In the genomic region with DNA sequence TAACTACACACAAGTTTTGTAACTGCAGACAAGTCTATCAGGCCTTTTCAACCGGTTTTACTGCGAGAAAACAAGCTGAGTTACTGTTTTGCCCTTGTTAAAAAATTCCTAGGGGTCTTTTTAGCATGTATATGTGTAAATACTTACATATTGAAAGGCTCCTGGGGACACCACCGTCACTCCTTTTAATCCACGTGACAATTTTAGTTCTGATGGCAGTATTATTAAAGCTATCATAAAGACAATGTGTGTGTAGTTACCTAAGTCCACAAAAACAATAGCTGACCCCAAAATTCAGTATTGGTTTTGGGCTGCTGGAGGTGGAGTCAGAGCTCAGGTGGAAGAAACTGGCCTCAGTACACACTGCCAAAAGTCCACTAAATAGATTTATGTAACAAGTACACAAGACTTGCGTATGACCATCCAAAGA, we compare ENCODE assay signal across 1 cellular context.
TF ChIP-seq lines count a peak whose summit lies in the region.

No MANE protein-coding gene starts in this region.

TF ChIP-seq in HepG2, 621 proteins besides CTCF, POLR2A, EP300 and RAD21 (continued from another document and continues in another):
- TF ChIP-seq, protein P1, sequence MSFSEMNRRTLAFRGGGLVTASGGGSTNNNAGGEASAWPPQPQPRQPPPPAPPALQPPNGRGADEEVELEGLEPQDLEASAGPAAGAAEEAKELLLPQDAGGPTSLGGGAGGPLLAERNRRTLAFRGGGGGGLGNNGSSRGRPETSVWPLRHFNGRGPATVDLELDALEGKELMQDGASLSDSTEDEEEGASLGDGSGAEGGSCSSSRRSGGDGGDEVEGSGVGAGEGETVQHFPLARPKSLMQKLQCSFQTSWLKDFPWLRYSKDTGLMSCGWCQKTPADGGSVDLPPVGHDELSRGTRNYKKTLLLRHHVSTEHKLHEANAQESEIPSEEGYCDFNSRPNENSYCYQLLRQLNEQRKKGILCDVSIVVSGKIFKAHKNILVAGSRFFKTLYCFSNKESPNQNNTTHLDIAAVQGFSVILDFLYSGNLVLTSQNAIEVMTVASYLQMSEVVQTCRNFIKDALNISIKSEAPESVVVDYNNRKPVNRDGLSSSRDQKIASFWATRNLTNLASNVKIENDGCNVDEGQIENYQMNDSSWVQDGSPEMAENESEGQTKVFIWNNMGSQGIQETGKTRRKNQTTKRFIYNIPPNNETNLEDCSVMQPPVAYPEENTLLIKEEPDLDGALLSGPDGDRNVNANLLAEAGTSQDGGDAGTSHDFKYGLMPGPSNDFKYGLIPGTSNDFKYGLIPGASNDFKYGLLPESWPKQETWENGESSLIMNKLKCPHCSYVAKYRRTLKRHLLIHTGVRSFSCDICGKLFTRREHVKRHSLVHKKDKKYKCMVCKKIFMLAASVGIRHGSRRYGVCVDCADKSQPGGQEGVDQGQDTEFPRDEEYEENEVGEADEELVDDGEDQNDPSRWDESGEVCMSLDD (CRISPR knock-in tag; IDR thresholded peaks at IDR 0.05; ENCODE audit: borderline replicate concordance), result 0 out of 2 replicates have a peak, but pooled peaks have one; percentile 16
- TF ChIP-seq ZNF567 (CRISPR knock-in tag; IDR thresholded peaks at IDR 0.05; ENCODE audit: borderline replicate concordance) (no peak), NFE2 (CRISPR knock-in tag; IDR thresholded peaks at IDR 0.05) (no peak), IKZF1 (IDR thresholded peaks at IDR 0.05) (no peak), RELA (CRISPR knock-in tag; IDR thresholded peaks at IDR 0.05) (no peak), NCOA5 (CRISPR knock-in tag; IDR thresholded peaks at IDR 0.05) (0 out of 2 replicates have a peak, but pooled peaks have one; percentile 13), SP4 (CRISPR knock-in tag; IDR thresholded peaks at IDR 0.05) (no peak), ETV5 (CRISPR knock-in tag; IDR thresholded peaks at IDR 0.05; ENCODE audit: borderline replicate concordance) (no peak), ZNF747 (CRISPR knock-in tag; IDR thresholded peaks at IDR 0.05; ENCODE audit: borderline replicate concordance) (no peak), LCORL (IDR thresholded peaks at IDR 0.05) (no peak; the same call in 1 of the 2 replicates), LCORL (CRISPR knock-in tag; IDR thresholded peaks at IDR 0.05) (peak; percentile 52; the same call in 1 of the 2 replicates), MATR3 (CRISPR knock-in tag; IDR thresholded peaks at IDR 0.05) (no peak), ZNF564 (CRISPR knock-in tag; IDR thresholded peaks at IDR 0.05) (no peak), ZNF431 (CRISPR knock-in tag; IDR thresholded peaks at IDR 0.05; ENCODE audit: borderline replicate concordance, low read depth) (no peak), ZFP82 (CRISPR knock-in tag; IDR thresholded peaks at IDR 0.05; ENCODE audit: borderline replicate concordance) (no peak), CBX5 (CRISPR knock-in tag; IDR thresholded peaks at IDR 0.05; ENCODE audit: borderline replicate concordance) (no peak), ZNF12 (CRISPR knock-in tag; IDR thresholded peaks at IDR 0.05) (no peak), ZNF839 (CRISPR knock-in tag; IDR thresholded peaks at IDR 0.05; ENCODE audit: borderline replicate concordance) (no peak), KDM3A (CRISPR knock-in tag; IDR thresholded peaks at IDR 0.05; ENCODE audit: low read depth) (no peak), ZNF850 (CRISPR knock-in tag; conservative IDR thresholded peaks at IDR 0.05) (no peak), FOXC1 (CRISPR knock-in tag; IDR thresholded peaks at IDR 0.05; ENCODE audit: borderline replicate concordance) (no peak), ZNF496 (CRISPR knock-in tag; IDR thresholded peaks at IDR 0.05; ENCODE audit: insufficient replicate concordance) (no peak), SOX6 (IDR thresholded peaks at IDR 0.05) (no peak), SOX6 (CRISPR knock-in tag; IDR thresholded peaks at IDR 0.05) (peak; percentile 80), ZNF207 (IDR thresholded peaks at IDR 0.05; ENCODE audit: borderline replicate concordance) (no peak), ZNF746 (CRISPR knock-in tag; IDR thresholded peaks at IDR 0.05) (no peak), SOX5 (CRISPR knock-in tag; IDR thresholded peaks at IDR 0.05; ENCODE audit: borderline replicate concordance) (peak; percentile 45; the same call in 1 of the 2 replicates), PHF21A (CRISPR knock-in tag; IDR thresholded peaks at IDR 0.05) (no peak), GATA4 (IDR thresholded peaks at IDR 0.05; ENCODE audit: borderline replicate concordance, low read depth) (no peak), MLLT10 (CRISPR knock-in tag; IDR thresholded peaks at IDR 0.05) (no peak), ZNF251 (CRISPR knock-in tag; IDR thresholded peaks at IDR 0.05) (no peak), ELF3 (CRISPR knock-in tag; IDR thresholded peaks at IDR 0.05) (no peak), ZNF777 (CRISPR knock-in tag; IDR thresholded peaks at IDR 0.05) (no peak), KDM1A (CRISPR knock-in tag; IDR thresholded peaks at IDR 0.05) (no peak), SMAD3 (CRISPR knock-in tag; IDR thresholded peaks at IDR 0.05) (no peak), RARA (CRISPR knock-in tag; IDR thresholded peaks at IDR 0.05) (no peak), HDAC6 (IDR thresholded peaks at IDR 0.05; ENCODE audit: low read depth, low read length) (no peak), NFATC3 (CRISPR knock-in tag; IDR thresholded peaks at IDR 0.05) (no peak), SMARCC2 (IDR thresholded peaks at IDR 0.05) (no peak), ZNF749 (CRISPR knock-in tag; IDR thresholded peaks at IDR 0.05; ENCODE audit: borderline replicate concordance) (no peak), CBX1 (IDR thresholded peaks at IDR 0.05; ENCODE audit: low read depth) (no peak), ZMYM4 (CRISPR knock-in tag; IDR thresholded peaks at IDR 0.05) (no peak), SSRP1 (CRISPR knock-in tag; IDR thresholded peaks at IDR 0.05) (no peak), ZSCAN22 (CRISPR knock-in tag; IDR thresholded peaks at IDR 0.05) (no peak), ZNF550 (CRISPR knock-in tag; IDR thresholded peaks at IDR 0.05; ENCODE audit: borderline replicate concordance) (no peak), SIN3A (IDR thresholded peaks at IDR 0.05; ENCODE audit: borderline replicate concordance, low read depth, low read length) (no peak), SOX13 (IDR thresholded peaks at IDR 0.05) (no peak), SOX13 (CRISPR knock-in tag; conservative IDR thresholded peaks at IDR 0.05 in 1 of 2, IDR thresholded peaks at IDR 0.05 in 1 of 2) (peak in 1 of 2 experiments; percentile 66; a peak in 2 of 4 replicates), ZNF430 (CRISPR knock-in tag; IDR thresholded peaks at IDR 0.05) (no peak), FOXA1 (IDR thresholded peaks at IDR 0.05) (no peak), FOXA1 (CRISPR knock-in tag; IDR thresholded peaks at IDR 0.05) (peak; percentile 74)
- TF ChIP-seq, protein P2, sequence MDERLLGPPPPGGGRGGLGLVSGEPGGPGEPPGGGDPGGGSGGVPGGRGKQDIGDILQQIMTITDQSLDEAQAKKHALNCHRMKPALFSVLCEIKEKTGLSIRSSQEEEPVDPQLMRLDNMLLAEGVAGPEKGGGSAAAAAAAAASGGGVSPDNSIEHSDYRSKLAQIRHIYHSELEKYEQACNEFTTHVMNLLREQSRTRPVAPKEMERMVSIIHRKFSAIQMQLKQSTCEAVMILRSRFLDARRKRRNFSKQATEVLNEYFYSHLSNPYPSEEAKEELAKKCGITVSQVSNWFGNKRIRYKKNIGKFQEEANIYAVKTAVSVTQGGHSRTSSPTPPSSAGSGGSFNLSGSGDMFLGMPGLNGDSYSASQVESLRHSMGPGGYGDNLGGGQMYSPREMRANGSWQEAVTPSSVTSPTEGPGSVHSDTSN (CRISPR knock-in tag; IDR thresholded peaks at IDR 0.05), result no peak
- TF ChIP-seq, protein P3, sequence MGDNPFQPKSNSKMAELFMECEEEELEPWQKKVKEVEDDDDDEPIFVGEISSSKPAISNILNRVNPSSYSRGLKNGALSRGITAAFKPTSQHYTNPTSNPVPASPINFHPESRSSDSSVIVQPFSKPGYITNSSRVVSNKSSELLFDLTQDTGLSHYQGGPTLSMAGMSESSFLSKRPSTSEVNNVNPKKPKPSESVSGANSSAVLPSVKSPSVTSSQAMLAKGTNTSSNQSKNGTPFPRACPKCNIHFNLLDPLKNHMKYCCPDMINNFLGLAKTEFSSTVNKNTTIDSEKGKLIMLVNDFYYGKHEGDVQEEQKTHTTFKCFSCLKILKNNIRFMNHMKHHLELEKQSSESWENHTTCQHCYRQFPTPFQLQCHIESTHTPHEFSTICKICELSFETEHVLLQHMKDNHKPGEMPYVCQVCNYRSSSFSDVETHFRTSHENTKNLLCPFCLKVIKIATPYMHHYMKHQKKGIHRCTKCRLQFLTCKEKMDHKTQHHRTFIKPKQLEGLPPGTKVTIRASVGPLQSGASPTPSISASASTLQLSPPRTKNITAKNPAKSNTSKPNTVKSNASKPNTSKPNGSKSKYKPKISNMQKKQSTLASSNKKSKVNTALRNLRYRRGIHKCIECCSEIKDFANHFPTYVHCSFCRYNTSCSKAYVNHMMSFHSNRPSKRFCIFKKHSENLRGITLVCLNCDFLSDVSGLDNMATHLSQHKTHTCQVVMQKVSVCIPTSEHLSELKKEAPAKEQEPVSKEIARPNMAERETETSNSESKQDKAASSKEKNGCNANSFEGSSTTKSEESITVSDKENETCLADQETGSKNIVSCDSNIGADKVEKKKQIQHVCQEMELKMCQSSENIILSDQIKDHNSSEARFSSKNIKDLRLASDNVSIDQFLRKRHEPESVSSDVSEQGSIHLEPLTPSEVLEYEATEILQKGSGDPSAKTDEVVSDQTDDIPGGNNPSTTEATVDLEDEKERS (CRISPR knock-in tag; IDR thresholded peaks at IDR 0.05), result no peak
- TF ChIP-seq, protein P4, sequence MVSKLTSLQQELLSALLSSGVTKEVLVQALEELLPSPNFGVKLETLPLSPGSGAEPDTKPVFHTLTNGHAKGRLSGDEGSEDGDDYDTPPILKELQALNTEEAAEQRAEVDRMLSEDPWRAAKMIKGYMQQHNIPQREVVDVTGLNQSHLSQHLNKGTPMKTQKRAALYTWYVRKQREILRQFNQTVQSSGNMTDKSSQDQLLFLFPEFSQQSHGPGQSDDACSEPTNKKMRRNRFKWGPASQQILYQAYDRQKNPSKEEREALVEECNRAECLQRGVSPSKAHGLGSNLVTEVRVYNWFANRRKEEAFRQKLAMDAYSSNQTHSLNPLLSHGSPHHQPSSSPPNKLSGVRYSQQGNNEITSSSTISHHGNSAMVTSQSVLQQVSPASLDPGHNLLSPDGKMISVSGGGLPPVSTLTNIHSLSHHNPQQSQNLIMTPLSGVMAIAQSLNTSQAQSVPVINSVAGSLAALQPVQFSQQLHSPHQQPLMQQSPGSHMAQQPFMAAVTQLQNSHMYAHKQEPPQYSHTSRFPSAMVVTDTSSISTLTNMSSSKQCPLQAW (CRISPR knock-in tag; IDR thresholded peaks at IDR 0.05), result no peak
- TF ChIP-seq, protein P5, sequence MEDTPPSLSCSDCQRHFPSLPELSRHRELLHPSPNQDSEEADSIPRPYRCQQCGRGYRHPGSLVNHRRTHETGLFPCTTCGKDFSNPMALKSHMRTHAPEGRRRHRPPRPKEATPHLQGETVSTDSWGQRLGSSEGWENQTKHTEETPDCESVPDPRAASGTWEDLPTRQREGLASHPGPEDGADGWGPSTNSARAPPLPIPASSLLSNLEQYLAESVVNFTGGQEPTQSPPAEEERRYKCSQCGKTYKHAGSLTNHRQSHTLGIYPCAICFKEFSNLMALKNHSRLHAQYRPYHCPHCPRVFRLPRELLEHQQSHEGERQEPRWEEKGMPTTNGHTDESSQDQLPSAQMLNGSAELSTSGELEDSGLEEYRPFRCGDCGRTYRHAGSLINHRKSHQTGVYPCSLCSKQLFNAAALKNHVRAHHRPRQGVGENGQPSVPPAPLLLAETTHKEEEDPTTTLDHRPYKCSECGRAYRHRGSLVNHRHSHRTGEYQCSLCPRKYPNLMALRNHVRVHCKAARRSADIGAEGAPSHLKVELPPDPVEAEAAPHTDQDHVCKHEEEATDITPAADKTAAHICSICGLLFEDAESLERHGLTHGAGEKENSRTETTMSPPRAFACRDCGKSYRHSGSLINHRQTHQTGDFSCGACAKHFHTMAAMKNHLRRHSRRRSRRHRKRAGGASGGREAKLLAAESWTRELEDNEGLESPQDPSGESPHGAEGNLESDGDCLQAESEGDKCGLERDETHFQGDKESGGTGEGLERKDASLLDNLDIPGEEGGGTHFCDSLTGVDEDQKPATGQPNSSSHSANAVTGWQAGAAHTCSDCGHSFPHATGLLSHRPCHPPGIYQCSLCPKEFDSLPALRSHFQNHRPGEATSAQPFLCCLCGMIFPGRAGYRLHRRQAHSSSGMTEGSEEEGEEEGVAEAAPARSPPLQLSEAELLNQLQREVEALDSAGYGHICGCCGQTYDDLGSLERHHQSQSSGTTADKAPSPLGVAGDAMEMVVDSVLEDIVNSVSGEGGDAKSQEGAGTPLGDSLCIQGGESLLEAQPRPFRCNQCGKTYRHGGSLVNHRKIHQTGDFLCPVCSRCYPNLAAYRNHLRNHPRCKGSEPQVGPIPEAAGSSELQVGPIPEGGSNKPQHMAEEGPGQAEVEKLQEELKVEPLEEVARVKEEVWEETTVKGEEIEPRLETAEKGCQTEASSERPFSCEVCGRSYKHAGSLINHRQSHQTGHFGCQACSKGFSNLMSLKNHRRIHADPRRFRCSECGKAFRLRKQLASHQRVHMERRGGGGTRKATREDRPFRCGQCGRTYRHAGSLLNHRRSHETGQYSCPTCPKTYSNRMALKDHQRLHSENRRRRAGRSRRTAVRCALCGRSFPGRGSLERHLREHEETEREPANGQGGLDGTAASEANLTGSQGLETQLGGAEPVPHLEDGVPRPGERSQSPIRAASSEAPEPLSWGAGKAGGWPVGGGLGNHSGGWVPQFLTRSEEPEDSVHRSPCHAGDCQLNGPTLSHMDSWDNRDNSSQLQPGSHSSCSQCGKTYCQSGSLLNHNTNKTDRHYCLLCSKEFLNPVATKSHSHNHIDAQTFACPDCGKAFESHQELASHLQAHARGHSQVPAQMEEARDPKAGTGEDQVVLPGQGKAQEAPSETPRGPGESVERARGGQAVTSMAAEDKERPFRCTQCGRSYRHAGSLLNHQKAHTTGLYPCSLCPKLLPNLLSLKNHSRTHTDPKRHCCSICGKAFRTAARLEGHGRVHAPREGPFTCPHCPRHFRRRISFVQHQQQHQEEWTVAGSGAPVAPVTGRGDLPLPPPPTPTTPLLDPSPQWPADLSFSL (CRISPR knock-in tag; IDR thresholded peaks at IDR 0.05), result no peak
- TF ChIP-seq, protein P6, sequence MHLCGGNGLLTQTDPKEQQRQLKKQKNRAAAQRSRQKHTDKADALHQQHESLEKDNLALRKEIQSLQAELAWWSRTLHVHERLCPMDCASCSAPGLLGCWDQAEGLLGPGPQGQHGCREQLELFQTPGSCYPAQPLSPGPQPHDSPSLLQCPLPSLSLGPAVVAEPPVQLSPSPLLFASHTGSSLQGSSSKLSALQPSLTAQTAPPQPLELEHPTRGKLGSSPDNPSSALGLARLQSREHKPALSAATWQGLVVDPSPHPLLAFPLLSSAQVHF (CRISPR knock-in tag; IDR thresholded peaks at IDR 0.05), result no peak
- TF ChIP-seq, protein P7, sequence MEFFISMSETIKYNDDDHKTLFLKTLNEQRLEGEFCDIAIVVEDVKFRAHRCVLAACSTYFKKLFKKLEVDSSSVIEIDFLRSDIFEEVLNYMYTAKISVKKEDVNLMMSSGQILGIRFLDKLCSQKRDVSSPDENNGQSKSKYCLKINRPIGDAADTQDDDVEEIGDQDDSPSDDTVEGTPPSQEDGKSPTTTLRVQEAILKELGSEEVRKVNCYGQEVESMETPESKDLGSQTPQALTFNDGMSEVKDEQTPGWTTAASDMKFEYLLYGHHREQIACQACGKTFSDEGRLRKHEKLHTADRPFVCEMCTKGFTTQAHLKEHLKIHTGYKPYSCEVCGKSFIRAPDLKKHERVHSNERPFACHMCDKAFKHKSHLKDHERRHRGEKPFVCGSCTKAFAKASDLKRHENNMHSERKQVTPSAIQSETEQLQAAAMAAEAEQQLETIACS (CRISPR knock-in tag; IDR thresholded peaks at IDR 0.05), result no peak
